ENCODE assay signal across 8 cellular contexts in genomic region chr19:55258476-55258827, GRCh38. TPM values are rescaled to one million over a fixed set of nuclear protein-coding genes. Genes with fewer than 3 reads are reported as not detected.
DNase-seq lines count a peak whose midpoint lies in the region; ATAC-seq and TF ChIP-seq lines count a peak whose summit lies in the region.

No MANE protein-coding gene starts in this region.

- WGBS in thymus = under 1% methylated on average over 53 of the region's 53 CpGs

- TF ChIP-seq CTCF in coronary artery (IDR thresholded peaks at IDR 0.05) = no peak

- peak overlapping the region; percentile 87 for H3K4me3 ChIP-seq in coronary artery
- H3K4me3 ChIP-seq in mononuclear cell (ENCODE audit: low read length) = peak overlapping the region; percentile 89
- H3K4me3 ChIP-seq in thymus (ENCODE audit: low read length) = peak overlapping the region; percentile 92

- no peaks in the 10 kb centered on the region for H3K9me3 ChIP-seq in mononuclear cell (ENCODE audit: low read depth, low read length)
- H3K9me3 ChIP-seq in thymus (ENCODE audit: control insufficient read depth) = no peaks in the 10 kb centered on the region

- peak overlapping the region; percentile 70 to 89 for H3K27ac ChIP-seq in coronary artery
- H3K27ac ChIP-seq in thymus (ENCODE audit: low read depth) = peak overlapping the region; percentile 95

- ATAC-seq in GM18867 (IDR thresholded peaks at IDR 0.05; ENCODE audit: unreplicated experiment) = peak; percentile 19
- ATAC-seq in HG02870 (IDR thresholded peaks at IDR 0.05; ENCODE audit: unreplicated experiment) = peak; percentile 2
- ATAC-seq in HG03342 (IDR thresholded peaks at IDR 0.05; ENCODE audit: unreplicated experiment) = no peak

- H3K4me1 ChIP-seq in mononuclear cell (ENCODE audit: insufficient read depth, low read length) (peaks cover 51% of the 10 kb centered on the region), thymus (ENCODE audit: control insufficient read depth, insufficient read depth, low read length) (peaks cover 32% of the 10 kb centered on the region)

- no peaks in the 10 kb centered on the region for H3K27me3 ChIP-seq in mononuclear cell (ENCODE audit: insufficient read depth, low read length)
- H3K27me3 ChIP-seq in thymus (ENCODE audit: control insufficient read depth, insufficient read depth) = no peaks in the 10 kb centered on the region

- DNase-seq in T follicular helper cell (ENCODE audit: low read depth) (peak; percentile 34), coronary artery (ENCODE audit: low spot score) (no peak), UCSD-AML1 (lab: John Stamatoyannopoulos, UW; ENCODE audit: unreplicated experiment) (no peak)

- peaks cover 3% of the 10 kb centered on the region for H3K36me3 ChIP-seq in thymus (ENCODE audit: control insufficient read depth, insufficient read depth)

RNA-seq across cellular contexts. Expression of gene PPP6R1, which starts 0.4 kb away (rescaled TPM):
- total RNA-seq in mononuclear cell = 62.5 TPM
- polyA plus RNA-seq in thymus = 48.5 TPM

RNA-seq across cellular contexts. Expression of gene HSPBP1, which starts 21.5 kb away (rescaled TPM):
- 7.9 TPM for total RNA-seq in mononuclear cell
- polyA plus RNA-seq in thymus = 21.8 TPM

RNA-seq across cellular contexts. Expression of gene BRSK1, which starts 25.3 kb away (rescaled TPM):
- total RNA-seq in mononuclear cell = 0.52 TPM
- polyA plus RNA-seq in thymus = 2.9 TPM

RNA-seq across cellular contexts. Expression of gene TMEM86B, which starts 29.9 kb away (rescaled TPM):
- 2.0 TPM for total RNA-seq in mononuclear cell
- 39.7 TPM for polyA plus RNA-seq in thymus

RNA-seq across cellular contexts. Expression of gene PTPRH, which starts 49.2 kb away (rescaled TPM):
- not detected for total RNA-seq in mononuclear cell
- 0.14 TPM for polyA plus RNA-seq in thymus
